8 cellular contexts compared by ENCODE assay signal in genomic region chr9:72364679-72365524, GRCh38. TPM values are rescaled to one million over a fixed set of nuclear protein-coding genes. Genes with fewer than 3 reads are reported as not detected.
DNase-seq lines count a peak whose midpoint lies in the region; ATAC-seq and TF ChIP-seq lines count a peak whose summit lies in the region.

Gene ZFAND5 (minus strand): TSS chr9:72365208. CDS start chr9:72360778, 4,430 bp downstream.

- ATAC-seq in HG03442 (IDR thresholded peaks at IDR 0.05; ENCODE audit: unreplicated experiment) (peak; percentile 81), left colon (peak; percentile 88)

- H3K27ac ChIP-seq in coronary artery: peak within 1 kb of the TSS; percentile 99

- H3K36me3 Mint-ChIP-seq in activated CD4-positive, alpha-beta T cell treated with anti-CD3 and anti-CD28 coated beads, Interleukin-2, amount 10 ng/mL, durations not matched to agents 24 days and 14 days (ENCODE audit: low read depth): peaks cover 26% of the 10 kb centered on the region

- intact Hi-C loops in activated CD4-positive, alpha-beta T cell treated with anti-CD3 and anti-CD28 coated beads, Interleukin-2, amount 10 ng/mL, durations not matched to agents 24 days and 14 days (cut with micrococcal nuclease): loop anchor here (1.0 to 10.0 kb wide), 10 partner anchors 23 to 1950 kb away; partner anchors contain the start of genes ABHD17B, ANXA1, C9orf85 and CEMIP2
- intact Hi-C loops in left colon (cut with DNase I, micrococcal nuclease): loop anchor here in 1 of 2 donors (5.0 kb wide), 2 partner anchors 222 to 472 kb away; no protein-coding TSS in a partner anchor

- peak within 1 kb of the TSS; percentile 96 for H3K27ac Mint-ChIP-seq in activated CD4-positive, alpha-beta T cell treated with anti-CD3 and anti-CD28 coated beads, Interleukin-2, amount 10 ng/mL, durations not matched to agents 24 days and 14 days

- peak within 1 kb of the TSS; percentile 91 for H3K4me3 Mint-ChIP-seq in activated CD4-positive, alpha-beta T cell treated with anti-CD3 and anti-CD28 coated beads, Interleukin-2, amount 10 ng/mL, durations not matched to agents 24 days and 14 days

- H3K4me1 Mint-ChIP-seq in activated CD4-positive, alpha-beta T cell treated with anti-CD3 and anti-CD28 coated beads, Interleukin-2, amount 10 ng/mL, durations not matched to agents 24 days and 14 days: peaks cover 32% of the 10 kb centered on the region

- no peaks in the 10 kb centered on the region for H3K27me3 ChIP-seq in BE2C

- peak within 1 kb of the TSS; percentile 79 for H3K4me3 ChIP-seq in BE2C (ENCODE audit: low read depth, low read length)
- H3K4me3 ChIP-seq in coronary artery: peak within 1 kb of the TSS; percentile 95

- no peaks in the 10 kb centered on the region for H3K9me3 Mint-ChIP-seq in activated CD4-positive, alpha-beta T cell treated with anti-CD3 and anti-CD28 coated beads, Interleukin-2, amount 10 ng/mL, durations not matched to agents 24 days and 14 days

- no peaks in the 10 kb centered on the region for H3K27me3 Mint-ChIP-seq in activated CD4-positive, alpha-beta T cell treated with anti-CD3 and anti-CD28 coated beads, Interleukin-2, amount 10 ng/mL, durations not matched to agents 24 days and 14 days

- TF ChIP-seq CTCF in BE2C (IDR thresholded peaks at IDR 0.05; ENCODE audit: low read depth, low read length): no peak
- TF ChIP-seq CTCF in coronary artery (IDR thresholded peaks at IDR 0.05): no peak

- H3K9me3 ChIP-seq in BE2C: no peaks in the 10 kb centered on the region

- DNase-seq in BE2C (peak; percentile 99), GM19238 (ENCODE audit: insufficient read length, low spot score) (peak; percentile 93), NCI-H526 (lab: John Stamatoyannopoulos, UW) (peak; percentile 87 to 97), coronary artery (ENCODE audit: low spot score) (peak; percentile 99), left colon (peak; percentile 99)
- DNase-seq in activated CD4-positive, alpha-beta T cell treated with anti-CD3 and anti-CD28 coated beads, Interleukin-2, amount 10 ng/mL, durations not matched to agents 24 days and 14 days: peak; percentile 97
- peak; percentile 92 for DNase-seq in stimulated activated CD4-positive, alpha-beta T cell treated with anti-CD3 and anti-CD28 coated beads, Interleukin-1b, Interleukin-23, amount 100 ng/mL, for 48 hours

- H3K36me3 ChIP-seq in BE2C: peaks cover 21% of the 10 kb centered on the region

- peaks cover 3% of the 10 kb centered on the region for H3K4me1 ChIP-seq in BE2C

RNA-seq across cellular contexts. Expression of gene ZFAND5, which starts in this region (rescaled TPM):
- 50.6 TPM for polyA plus RNA-seq in BE2C (2012; ENCODE audit: insufficient read depth, insufficient read length, low read depth)
- total RNA-seq in activated CD4-positive, alpha-beta T cell treated with anti-CD3 and anti-CD28 coated beads, Interleukin-2, amount 10 ng/mL, durations not matched to agents 24 days and 14 days: 115 and 121 TPM in 2 replicates
- total RNA-seq in left colon: 100 to 1,000 TPM; 105 to 161 TPM

Comparison
In these comparisons a context has a peak if more than half of its experiments do, and no peak if none do; other contexts are left out.
1. Peak in every context shown above with its lines: DNase-seq, ATAC-seq, H3K4me3 ChIP-seq and H3K27ac ChIP-seq.